Comparison of ENCODE assay signal across 8 cellular contexts in genomic region chr4:122450847-122451246, GRCh38. TPM values are rescaled to one million over a fixed set of nuclear protein-coding genes. Genes with fewer than 3 reads are reported as not detected.
A peak's percentile ranks its signal among the peaks of the same experiment; 100 is the strongest.
DNase-seq lines count a peak whose midpoint lies in the region; ATAC-seq, FAIRE-seq and TF ChIP-seq lines count a peak whose summit lies in the region.

No MANE protein-coding gene starts in this region.

- peak; percentile 60 for TF ChIP-seq CTCF in 22Rv1 (IDR thresholded peaks at IDR 0.05)
- no peak for TF ChIP-seq CTCF in spleen (IDR thresholded peaks at IDR 0.05 in 8 of 11, conservative IDR thresholded peaks at IDR 0.05 in 3 of 11)
- TF ChIP-seq CTCF in sigmoid colon (IDR thresholded peaks at IDR 0.05), result no peak

- ATAC-seq in GM21786 (IDR thresholded peaks at IDR 0.05; ENCODE audit: unreplicated experiment) (peak; percentile 43), GM18858 (IDR thresholded peaks at IDR 0.05; ENCODE audit: unreplicated experiment) (no peak)

- H3K9me3 ChIP-seq in spleen, result no peaks in the 10 kb centered on the region
- peaks cover 0 to 2% (median 0%) of the 10 kb centered on the region in 4 donors for H3K9me3 ChIP-seq in sigmoid colon

- no peak overlapping the region for H3K27ac ChIP-seq in 22Rv1
- no peak overlapping the region for H3K27ac ChIP-seq in spleen
- H3K27ac ChIP-seq in sigmoid colon, result no peak overlapping the region

- peak; percentile 34 for DNase-seq in fibroblast of peridontal ligament (ENCODE audit: extremely low read depth)
- DNase-seq in spleen, result no peak
- no peak for DNase-seq in sigmoid colon
- DNase-seq in CD1c-positive myeloid dendritic cell (ENCODE audit: extremely low spot score), result no peak

- H3K27me3 ChIP-seq in spleen (replicated peaks in 1 of 7), result no peaks in the 10 kb centered on the region
- H3K27me3 ChIP-seq in sigmoid colon, result no peaks in the 10 kb centered on the region

- H3K4me1 ChIP-seq in spleen, result peaks cover 0 to 10% (median 0%) of the 10 kb centered on the region in 6 donors
- H3K4me1 ChIP-seq in sigmoid colon, result no peaks in the 10 kb centered on the region

- intact Hi-C loops in spleen (cut with DNase I; ENCODE audit: low total_unique reads) (no loop called here), sigmoid colon (cut with DNase I) (no loop called here)

- TF ChIP-seq EP300 in sigmoid colon (IDR thresholded peaks at IDR 0.05), result no peak

- TF ChIP-seq POLR2A in spleen (IDR thresholded peaks at IDR 0.05) (no peak), sigmoid colon (IDR thresholded peaks at IDR 0.05) (no peak)

- no peaks in the 10 kb centered on the region for H3K36me3 ChIP-seq in spleen
- no peaks in the 10 kb centered on the region for H3K36me3 ChIP-seq in sigmoid colon

- peak; percentile 48 for FAIRE-seq in TTC549 (lab: Jason Lieb, UNC)

- H3K4me3 ChIP-seq in spleen (no peak overlapping the region), sigmoid colon (no peak overlapping the region)

RNA-seq across cellular contexts. Expression of gene IL2, which starts 5.7 kb away (rescaled TPM):
- total RNA-seq in spleen (under 1 TPM in 1 of 7 donors, not detected in 6; 0.27 TPM), sigmoid colon (not detected)
- polyA plus RNA-seq in spleen (under 1 TPM in 2 of 3 donors, not detected in 1; 0.24 to 0.32 TPM), sigmoid colon (under 1 TPM in 1 of 3 donors, not detected in 2; 0.15 TPM)
